In genomic region chr7:78444267-78444666, GRCh38 we compare ENCODE assay signal across 20 cellular contexts.
"Had no signal": no experiment of that assay in that cellular context is flagged by ENCODE, and none has a peak within 500 bp of the region (broad histone marks: within the 10 kb centered on the region; RNA-seq: fewer than 3 reads in every experiment).

No MANE protein-coding gene starts in this region.

- ATAC-seq: naive thymus-derived CD4-positive, alpha-beta T cell; natural killer cell treated with Interleukin-12 subunit alpha and Interleukin-12 subunit beta and Interleukin-15 and Interleukin-18, amount 100 ng/mL, for 72 hours; right cardiac atrium; sciatic nerve; stimulated activated naive B cell treated with anti-CD40 and anti-IgM and Interleukin-4, amounts not matched to agents 10 μg/mL and 1 μg/mL and 100 μg/mL, for 72 hours; stimulated activated naive CD8-positive, alpha-beta T cell treated with anti-CD3 and anti-CD28 coated beads, Interleukin-15, Interleukin-2, amounts not matched to agents 100 U/mL and 50 U/mL, for 24 hours had no signal

- DNase-seq: hypothalamus; immature natural killer cell; islet precursor cell; left ventricle myocardium inferior; naive thymus-derived CD4-positive, alpha-beta T cell; ovary; right cardiac atrium; stimulated activated CD4-positive, alpha-beta T cell treated with anti-CD3 and anti-CD28 coated beads, Interleukin-12 subunit alpha, Interleukin-12 subunit beta, amount 100 ng/mL, for 4 hours; stimulated activated CD4-positive, alpha-beta T cell treated with anti-CD3 and anti-CD28 coated beads, Interleukin-15, amount 100 ng/mL, for 24 hours; stimulated activated CD4-positive, alpha-beta T cell treated with anti-CD3 and anti-CD28 coated beads, Interleukin-2, amount 100 ng/mL, for 24 hours; stimulated activated CD4-positive, alpha-beta T cell treated with anti-CD3 and anti-CD28 coated beads, Interleukin-4, amount 100 ng/mL, for 1 hour; stimulated activated naive B cell treated with anti-CD40 and anti-IgM and Interleukin-4, amounts not matched to agents 10 μg/mL and 1 μg/mL and 100 μg/mL, for 72 hours; stimulated activated naive CD8-positive, alpha-beta T cell treated with anti-CD3 and anti-CD28 coated beads, Interleukin-15, Interleukin-2, amounts not matched to agents 100 U/mL and 50 U/mL, for 24 hours; stomach; testis; thyroid gland; transverse colon; upper lobe of left lung had no signal
